Comparison of ENCODE assay signal across 1 cellular context in the genomic region with DNA sequence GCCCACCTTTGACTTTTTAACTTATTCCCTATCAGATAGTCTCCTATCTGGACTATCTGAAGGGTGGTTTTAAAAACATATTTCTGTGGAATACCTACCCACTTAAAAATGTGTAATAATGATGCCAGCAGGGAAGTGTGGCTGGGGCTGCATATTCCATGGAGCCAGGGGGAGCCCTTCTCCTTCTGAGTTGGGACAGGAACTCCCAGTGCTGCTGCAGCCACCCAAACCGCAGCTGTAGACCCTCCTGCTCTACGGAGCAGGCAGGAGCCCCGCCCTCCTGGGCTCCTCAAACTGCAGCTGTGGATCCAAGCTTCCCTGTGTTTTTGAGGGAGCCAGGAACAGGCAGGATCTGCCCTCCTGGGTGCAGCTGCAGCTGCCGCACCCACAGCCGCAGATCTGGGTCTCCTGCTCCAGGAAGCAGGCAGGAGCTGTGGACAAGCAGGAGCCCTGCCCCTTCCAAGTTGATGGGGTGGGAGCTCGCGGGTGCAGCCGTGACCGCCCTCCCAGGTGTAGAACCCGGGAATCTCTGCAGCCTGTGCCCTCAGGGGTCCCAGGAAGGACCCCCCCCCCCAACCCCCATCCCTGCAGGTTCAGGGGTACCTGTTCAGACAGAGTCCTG.
TF ChIP-seq lines count a peak whose summit lies in the region.

No MANE protein-coding gene starts in this region.

TF ChIP-seq in IMR-90, 13 proteins besides CTCF, POLR2A, EP300 and RAD21:
- TF ChIP-seq MAZ (IDR thresholded peaks at IDR 0.05; ENCODE audit: borderline replicate concordance, low read depth, low read length) (no peak), MXI1 (IDR thresholded peaks at IDR 0.05; ENCODE audit: borderline replicate concordance, low read depth, low read length) (no peak), BHLHE40 (IDR thresholded peaks at IDR 0.05; ENCODE audit: low read depth, low read length) (no peak), CHD1 (IDR thresholded peaks at IDR 0.05; ENCODE audit: low read depth, low read length) (no peak), RCOR1 (IDR thresholded peaks at IDR 0.05; ENCODE audit: insufficient replicate concordance, low read length) (no peak), SMC3 (IDR thresholded peaks at IDR 0.05; ENCODE audit: low read depth, low read length) (peak; percentile 19; the same call in 1 of the 2 replicates)
